11 cellular contexts compared by ENCODE assay signal in the genomic region with DNA sequence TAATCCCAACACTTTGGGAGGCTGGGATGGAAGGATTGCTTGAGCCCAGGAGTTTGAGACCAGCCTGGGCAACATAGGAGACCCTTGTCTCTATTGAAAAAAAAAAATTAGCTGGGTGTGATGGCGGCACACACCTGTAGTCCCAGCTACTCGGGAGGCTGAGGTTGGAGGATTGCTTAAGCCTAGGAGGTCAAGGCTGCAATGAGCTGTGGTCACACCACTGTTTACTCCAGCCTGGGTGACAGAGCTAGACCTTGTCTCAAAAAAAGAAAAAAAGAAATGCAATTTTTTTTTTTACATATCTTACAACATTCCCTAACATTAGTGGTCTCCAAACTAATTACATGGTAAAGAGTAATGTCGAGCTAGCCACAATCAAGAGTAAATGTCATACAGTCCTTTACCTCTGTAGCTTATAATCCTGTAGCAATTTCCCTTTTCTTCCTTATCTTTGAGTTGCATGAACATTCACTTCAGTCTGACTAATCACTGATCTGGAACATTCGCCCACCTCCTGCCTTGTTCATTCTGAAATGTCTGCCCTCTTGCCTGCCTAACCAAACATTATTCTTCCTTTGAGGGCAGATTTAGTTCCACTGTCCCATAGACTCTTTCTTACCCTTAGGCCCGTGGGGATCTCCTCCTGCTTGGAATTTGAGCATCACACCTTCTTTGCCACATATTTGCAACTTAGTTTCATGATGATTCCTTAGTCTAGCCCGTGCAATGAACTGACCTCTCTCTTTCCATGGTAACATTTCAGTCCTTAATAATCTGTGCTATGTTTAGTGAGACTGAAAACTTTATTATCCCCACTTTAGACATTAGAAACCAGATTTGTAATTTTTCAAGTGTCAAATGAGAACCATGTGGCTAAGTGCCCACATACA. TPM values are rescaled to one million over a fixed set of nuclear protein-coding genes. Genes with fewer than 3 reads are reported as not detected.
A peak's percentile ranks its signal among the peaks of the same experiment; 100 is the strongest.
DNase-seq lines count a peak whose midpoint lies in the region; ATAC-seq and TF ChIP-seq lines count a peak whose summit lies in the region.
"Had no signal": no experiment of that assay in that cellular context is flagged by ENCODE, and none has a peak within 500 bp of the region (broad histone marks: within the 10 kb centered on the region; RNA-seq: fewer than 3 reads in every experiment).

No MANE protein-coding gene starts in this region.

- no peak overlapping the region for H3K4me3 Mint-ChIP-seq in activated CD4-positive, alpha-beta T cell treated with anti-CD3 and anti-CD28 coated beads, Interleukin-2, amount 10 ng/mL, durations not matched to agents 7 days and 5 days

- POLR2A ChIA-PET in activated CD4-positive, alpha-beta T cell treated with anti-CD3 and anti-CD28 coated beads, Interleukin-2, amount 10 ng/mL, durations not matched to agents 7 days and 5 days (lab: Charles Lee) = no interaction called here

- no peak for TF ChIP-seq CTCF in brain microvascular endothelial cell (IDR thresholded peaks at IDR 0.05; ENCODE audit: low read depth, low read length, missing control alignments)

- DNase-seq in activated CD4-positive, alpha-beta T cell treated with anti-CD3 and anti-CD28 coated beads, Interleukin-2, amount 10 ng/mL, durations not matched to agents 7 days and 5 days = no peak
- no peak for DNase-seq in activated CD4-positive, alpha-beta T cell treated with anti-CD3 and anti-CD28 coated beads, Interleukin-2, amount 50 U/mL, for 1 hour
- DNase-seq in MV-4-11 (lab: John Stamatoyannopoulos, UW) = peak; percentile 29
- peak; percentile 50 for DNase-seq in brain microvascular endothelial cell
- peak; percentile 49 for DNase-seq in pulmonary artery endothelial cell (ENCODE audit: low read depth, low spot score)
- DNase-seq in epidermal melanocyte (ENCODE audit: insufficient read length, low spot score) = no peak
- DNase-seq: activated CD4-positive, CD25-positive, alpha-beta regulatory T cell treated with anti-CD3 and anti-CD28 coated beads, Interleukin-2, amount 50 U/mL, for 72 hours had no signal

- no peak overlapping the region for H3K4me3 ChIP-seq in brain microvascular endothelial cell (ENCODE audit: low read depth, low read length)
- H3K4me3 ChIP-seq: cardiac muscle cell had no signal

- peaks cover 17% of the 10 kb centered on the region for H3K36me3 Mint-ChIP-seq in activated CD4-positive, alpha-beta T cell treated with anti-CD3 and anti-CD28 coated beads, Interleukin-2, amount 10 ng/mL, durations not matched to agents 7 days and 5 days (ENCODE audit: low read depth)

- CTCF ChIA-PET in activated CD4-positive, alpha-beta T cell treated with anti-CD3 and anti-CD28 coated beads, Interleukin-2, amount 10 ng/mL, durations not matched to agents 7 days and 5 days (lab: Charles Lee) = interaction anchor here (0.6 to 2.1 kb wide), 7 partner anchors 35 to 211 kb away, joined by 3 to 12 read pairs (median 4); no protein-coding TSS in a partner anchor

- no peaks in the 10 kb centered on the region for H3K27me3 Mint-ChIP-seq in activated CD4-positive, alpha-beta T cell treated with anti-CD3 and anti-CD28 coated beads, Interleukin-2, amount 10 ng/mL, durations not matched to agents 7 days and 5 days

- H3K36me3 ChIP-seq in brain microvascular endothelial cell (replicated peaks) = no peaks in the 10 kb centered on the region
- H3K36me3 ChIP-seq: cardiac muscle cell had no signal

- peaks cover 57% of the 10 kb centered on the region for H3K4me1 Mint-ChIP-seq in activated CD4-positive, alpha-beta T cell treated with anti-CD3 and anti-CD28 coated beads, Interleukin-2, amount 10 ng/mL, durations not matched to agents 7 days and 5 days

- peaks cover 4% of the 10 kb centered on the region for H3K9me3 Mint-ChIP-seq in activated CD4-positive, alpha-beta T cell treated with anti-CD3 and anti-CD28 coated beads, Interleukin-2, amount 10 ng/mL, durations not matched to agents 7 days and 5 days

- in situ Hi-C loops in brain microvascular endothelial cell (cut with HindIII; ENCODE audit: low pct_ligation_motif_present, low sequenced_read_pairs) = no loop called here

- ATAC-seq in HG03342 (IDR thresholded peaks at IDR 0.05; ENCODE audit: unreplicated experiment) (no peak), GM18502 (IDR thresholded peaks at IDR 0.05; ENCODE audit: poor library complexity, unreplicated experiment) (no peak)

- H3K27ac Mint-ChIP-seq in activated CD4-positive, alpha-beta T cell treated with anti-CD3 and anti-CD28 coated beads, Interleukin-2, amount 10 ng/mL, durations not matched to agents 7 days and 5 days = peak overlapping the region; percentile 83

- peak overlapping the region; percentile 2 for H3K27ac ChIP-seq in brain microvascular endothelial cell
- H3K27ac ChIP-seq: cardiac muscle cell, KMS-11 had no signal

- no peaks in the 10 kb centered on the region for H3K27me3 ChIP-seq in brain microvascular endothelial cell (replicated peaks)
- H3K27me3 ChIP-seq: cardiac muscle cell had no signal

RNA-seq across cellular contexts. Expression of a gene that starts 4.8 kb away (rescaled TPM):
- 10 to 100 TPM; 75.5 to 86.4 TPM for total RNA-seq in activated CD4-positive, alpha-beta T cell treated with anti-CD3 and anti-CD28 coated beads, Interleukin-2, amount 10 ng/mL, durations not matched to agents 7 days and 5 days
- 169 and 184 TPM in 2 replicates for total RNA-seq in pulmonary artery endothelial cell

Comparison
In these comparisons a context has a peak if more than half of its experiments do, and no peak if none do; other contexts are left out.
1. DNase-seq: peak in MV-4-11 (single experiment), brain microvascular endothelial cell (single experiment) and pulmonary artery endothelial cell (single experiment); none in activated CD4-positive, alpha-beta T cell treated with anti-CD3 and anti-CD28 coated beads, Interleukin-2, amount 10 ng/mL, durations not matched to agents 7 days and 5 days (single experiment), activated CD4-positive, alpha-beta T cell treated with anti-CD3 and anti-CD28 coated beads, Interleukin-2, amount 50 U/mL, for 1 hour (single experiment) and epidermal melanocyte (single experiment).